8 cellular contexts compared by ENCODE assay signal in the genomic region with DNA sequence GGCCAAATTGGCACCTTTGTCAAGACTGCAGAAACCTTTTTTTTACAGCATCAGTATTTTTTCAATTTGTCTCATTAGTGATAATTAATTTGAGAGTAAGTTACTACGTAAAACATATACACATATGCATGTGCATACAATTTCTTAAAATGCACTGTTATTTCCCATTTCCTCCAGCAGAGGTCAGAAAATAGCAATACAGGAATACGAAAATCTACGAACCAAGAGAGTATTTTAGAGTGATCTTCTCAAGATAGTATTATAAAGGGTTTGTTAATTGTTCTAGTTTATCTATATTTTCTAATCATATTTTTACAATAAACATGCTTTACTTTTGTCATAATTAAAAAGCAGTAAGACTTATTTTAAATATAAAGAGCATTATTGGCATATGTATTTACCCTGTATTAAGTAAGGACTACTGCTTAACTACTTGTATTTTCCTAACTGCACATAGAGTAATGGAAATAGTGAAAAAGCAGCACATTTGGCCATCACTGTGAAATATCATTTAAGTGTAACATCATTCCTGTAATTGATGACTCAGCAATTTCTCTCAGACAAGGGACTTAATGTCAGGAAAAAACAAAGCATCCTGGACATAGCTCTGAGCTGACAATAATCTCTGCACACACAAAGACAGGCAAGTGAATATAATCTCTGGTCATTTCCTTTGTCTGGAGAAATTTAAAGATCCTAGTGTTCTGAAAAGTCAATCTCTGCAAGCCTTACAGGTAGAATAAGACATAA. TPM values are rescaled to one million over a fixed set of nuclear protein-coding genes. Genes with fewer than 3 reads are reported as not detected.
DNase-seq lines count a peak whose midpoint lies in the region; ATAC-seq and TF ChIP-seq lines count a peak whose summit lies in the region.

No MANE protein-coding gene starts in this region.

- H3K27ac Mint-ChIP-seq in activated naive CD4-positive, alpha-beta T cell treated with anti-CD3 and anti-CD28 coated beads, Interleukin-2, amount 10 ng/mL, durations not matched to agents 7 days and 5 days: no peak overlapping the region

- H3K9me3 Mint-ChIP-seq in activated naive CD4-positive, alpha-beta T cell treated with anti-CD3 and anti-CD28 coated beads, Interleukin-2, amount 10 ng/mL, durations not matched to agents 7 days and 5 days: no peaks in the 10 kb centered on the region

- no peaks in the 10 kb centered on the region for H3K4me1 ChIP-seq in lower lobe of right lung

- ATAC-seq in lower lobe of right lung: no peak

- DNase-seq in DMS53 (lab: John Stamatoyannopoulos, UW): peak; percentile 58
- peak; percentile 17 to 40 for DNase-seq in Kasumi-1 (lab: John Stamatoyannopoulos, UW)
- no peak for DNase-seq in astrocyte of the cerebellum (ENCODE audit: low read depth)
- no peak for DNase-seq in lower lobe of right lung
- DNase-seq in activated CD8-positive, alpha-beta memory T cell treated with anti-CD3 and anti-CD28 coated beads for 24 hours: no peak
- DNase-seq in putamen (ENCODE audit: low spot score): no peak
- no peak for DNase-seq in foreskin melanocyte
- DNase-seq in activated naive CD4-positive, alpha-beta T cell treated with anti-CD3 and anti-CD28 coated beads, Interleukin-2, amount 10 ng/mL, durations not matched to agents 7 days and 5 days: no peak

- H3K4me1 Mint-ChIP-seq in activated naive CD4-positive, alpha-beta T cell treated with anti-CD3 and anti-CD28 coated beads, Interleukin-2, amount 10 ng/mL, durations not matched to agents 7 days and 5 days: no peaks in the 10 kb centered on the region

- H3K4me3 Mint-ChIP-seq in activated naive CD4-positive, alpha-beta T cell treated with anti-CD3 and anti-CD28 coated beads, Interleukin-2, amount 10 ng/mL, durations not matched to agents 7 days and 5 days: no peak overlapping the region

- intact Hi-C loops in lower lobe of right lung (cut with DNase I): no loop called here

- H3K4me3 ChIP-seq in astrocyte of the cerebellum (ENCODE audit: low read depth, low read length) (no peak overlapping the region), lower lobe of right lung (no peak overlapping the region)

- no peak overlapping the region for H3K27ac ChIP-seq in lower lobe of right lung

- no peaks in the 10 kb centered on the region for H3K36me3 ChIP-seq in lower lobe of right lung

- in situ Hi-C loops in astrocyte of the cerebellum (cut with HindIII; ENCODE audit: low sequenced_read_pairs): no loop called here

- CTCF ChIA-PET in activated naive CD4-positive, alpha-beta T cell treated with anti-CD3 and anti-CD28 coated beads, Interleukin-2, amount 10 ng/mL, durations not matched to agents 7 days and 5 days (lab: Charles Lee): interaction anchor here (0.9 to 1.7 kb wide), 2 partner anchors 17 to 407 kb away, joined by 4 to 5 read pairs; no protein-coding TSS in a partner anchor

- no peaks in the 10 kb centered on the region for H3K36me3 Mint-ChIP-seq in activated naive CD4-positive, alpha-beta T cell treated with anti-CD3 and anti-CD28 coated beads, Interleukin-2, amount 10 ng/mL, durations not matched to agents 7 days and 5 days

- no peaks in the 10 kb centered on the region for H3K9me3 ChIP-seq in lower lobe of right lung

- TF ChIP-seq CTCF in astrocyte of the cerebellum (IDR thresholded peaks at IDR 0.05; ENCODE audit: low read depth, low read length, missing control alignments) (peak; percentile 45), lower lobe of right lung (IDR thresholded peaks at IDR 0.05) (peak; percentile 54)

- H3K27me3 ChIP-seq in lower lobe of right lung (ENCODE audit: low read depth): no peaks in the 10 kb centered on the region

- H3K27me3 Mint-ChIP-seq in activated naive CD4-positive, alpha-beta T cell treated with anti-CD3 and anti-CD28 coated beads, Interleukin-2, amount 10 ng/mL, durations not matched to agents 7 days and 5 days: peaks cover 8% of the 10 kb centered on the region

RNA-seq across cellular contexts. Expression of a gene that starts 45.6 kb away (rescaled TPM):
- total RNA-seq in lower lobe of right lung: 23.4 TPM

Comparison
In these comparisons a context has a peak if more than half of its experiments do, and no peak if none do; other contexts are left out.
1. DNase-seq: peak in DMS53 (single experiment) and Kasumi-1 (2 of 2); none in astrocyte of the cerebellum (single experiment), lower lobe of right lung (single experiment), activated CD8-positive, alpha-beta memory T cell treated with anti-CD3 and anti-CD28 coated beads for 24 hours (single experiment), putamen (single experiment), foreskin melanocyte (single experiment) and activated naive CD4-positive, alpha-beta T cell treated with anti-CD3 and anti-CD28 coated beads, Interleukin-2, amount 10 ng/mL, durations not matched to agents 7 days and 5 days (single experiment).